ENCODE assay signal across 8 cellular contexts in genomic region chr4:183504064-183504929, GRCh38. TPM values are rescaled to one million over a fixed set of nuclear protein-coding genes. Genes with fewer than 3 reads are reported as not detected.
DNase-seq lines count a peak whose midpoint lies in the region; ATAC-seq and TF ChIP-seq lines count a peak whose summit lies in the region.

No MANE protein-coding gene starts in this region.

- dilution Hi-C loops in IMR-90 (cut with HindIII; ENCODE audit: low sequenced_read_pairs, unreplicated experiment) = no loop called here

- H3K14ac ChIP-seq in IMR-90 (replicated peaks; ENCODE audit: low read depth, low read length) = peak overlapping the region; percentile 88

- BruUV-seq in IMR-90 (replicated peaks; lab: Mats Ljungman, UMichigan) (no TSS peak), OCI-LY7 (replicated peaks; lab: Mats Ljungman, UMichigan) (no TSS peak)

- in situ Hi-C loops in IMR-90 (cut with MboI; ENCODE audit: low sequenced_read_pairs) = no loop called here

- peak overlapping the region; percentile 51; the same call in 1 of the 2 replicates for H4K5ac ChIP-seq in IMR-90 (ENCODE audit: low read depth, low read length)

- H2AFZ ChIP-seq in IMR-90 (replicated peaks; ENCODE audit: low read length, poor library complexity) (peak overlapping the region; percentile 99), OCI-LY7 (ENCODE audit: low read length) (peak overlapping the region; percentile 89; the same call in 1 of the 2 replicates)

- H3K79me2 ChIP-seq in OCI-LY7 (ENCODE audit: insufficient read depth, low read depth, low read length) = peaks cover 56% of the 10 kb centered on the region

- H2BK5ac ChIP-seq in IMR-90 (ENCODE audit: low read depth, low read length, poor library complexity, severe bottlenecking) = peak overlapping the region; percentile 66

- DNase-seq in DMS114 treated with DMSO at 0.1 percent for 48 hours (lab: John Stamatoyannopoulos, UW; ENCODE audit: unreplicated experiment) = peak; percentile 90
- DNase-seq in IMR-90 = peak; percentile 96
- peak; percentile 98 for DNase-seq in OCI-LY7 (ENCODE audit: low spot score)
- DNase-seq in activated T-cell treated with anti-CD3 and anti-CD28 coated beads for 48 hours (ENCODE audit: low read depth) = peak; percentile 99
- DNase-seq in epithelial cell of prostate (ENCODE audit: low read depth, low spot score) = peak; percentile 86
- DNase-seq in stimulated activated CD8-positive, alpha-beta memory T cell treated with anti-CD3 and anti-CD28 coated beads, Interleukin-4, amount 100 ng/mL, for 48 hours = peak; percentile 99

- H3K9me3 ChIP-seq in IMR-90 (ENCODE audit: control insufficient read depth, insufficient read depth, low read length) (no peaks in the 10 kb centered on the region), OCI-LY7 (ENCODE audit: low read length) (no peaks in the 10 kb centered on the region), mucosa of rectum (ENCODE audit: control insufficient read depth in 2 of 2, low read length in 2 of 2) (no peaks in the 10 kb centered on the region)

- H3K18ac ChIP-seq in IMR-90 (ENCODE audit: low read depth, low read length) = peak overlapping the region; percentile 67

- 0% methylated on average over 21 of the region's 106 CpGs; no CpG with 5 or more reads in 1 of the 2 experiments for WGBS in IMR-90 (ENCODE audit: extremely low coverage in 2 of 2, insufficient read length in 1 of 2), 2 experiments

- H3K27me3 ChIP-seq in IMR-90 (ENCODE audit: control insufficient read depth, insufficient read depth, low read length) = no peaks in the 10 kb centered on the region
- no peaks in the 10 kb centered on the region for H3K27me3 ChIP-seq in mucosa of rectum (ENCODE audit: control insufficient read depth in 2 of 2, insufficient read depth in 2 of 2, low read length in 2 of 2)

- intact Hi-C loops in IMR-90 (cut with micrococcal nuclease) = loop anchor here (1.0 to 2.0 kb wide), 2 partner anchors 55 to 155 kb away; partner anchors contain the start of genes RWDD4 and TRAPPC11
- intact Hi-C loops in OCI-LY7 (cut with micrococcal nuclease; ENCODE audit: unreplicated experiment) = loop anchor here (1.0 to 10.0 kb wide), 7 partner anchors 60 to 1228 kb away; partner anchors contain the start of genes CDKN2AIP, CENPU, DCTD and IRF2

- peak overlapping the region; percentile 91 for H3K4me2 ChIP-seq in IMR-90 (ENCODE audit: low read depth, low read length)
- peak overlapping the region; percentile 98 for H3K4me2 ChIP-seq in OCI-LY7 (ENCODE audit: low read length)

- 0 out of 2 replicates have a peak overlapping the region, but pooled peaks have one; percentile 10 for H2AK5ac ChIP-seq in IMR-90 (ENCODE audit: low read depth, low read length)

- peak overlapping the region; percentile 90 for H3K56ac ChIP-seq in IMR-90 (ENCODE audit: extremely low read depth, insufficient read depth, low read length)

- H3K9ac ChIP-seq in IMR-90 (ENCODE audit: low read depth, low read length) (peak overlapping the region; percentile 92), mucosa of rectum (ENCODE audit: low read depth in 1 of 2, low read length in 2 of 2) (peak overlapping the region; percentile 95)

- H3K4ac ChIP-seq in IMR-90 (ENCODE audit: low read depth, low read length) = peak overlapping the region; percentile 90

- no peaks in the 10 kb centered on the region for H3K9me2 ChIP-seq in OCI-LY7 (ENCODE audit: insufficient read depth, low read length)

- POLR2A ChIA-PET in IMR-90 (lab: Charles Lee; ENCODE audit: unreplicated experiment) (no interaction called here), OCI-LY7 (lab: Charles Lee) (interaction anchor here (1.0 to 1.9 kb wide), 4 partner anchors 12 to 153 kb away, joined by 4 to 7 read pairs (median 4); no protein-coding TSS in a partner anchor)

- TF ChIP-seq POLR2A in IMR-90 (IDR thresholded peaks at IDR 0.05; ENCODE audit: low read depth, low read length) = peak; percentile 74

- peak overlapping the region; percentile 81 for H2BK120ac ChIP-seq in IMR-90 (ENCODE audit: low read depth, low read length)

- ATAC-seq in GM21528 (IDR thresholded peaks at IDR 0.05; ENCODE audit: low FRiP score, unreplicated experiment) = peak; percentile 72
- peak; percentile 86 for ATAC-seq in IMR-90 (ENCODE audit: low read depth)

- peak overlapping the region; percentile 96 for H3K23ac ChIP-seq in IMR-90 (ENCODE audit: low read depth, low read length)

- H4K20me1 ChIP-seq in IMR-90 (ENCODE audit: insufficient read depth, low read length) (peaks cover 11% of the 10 kb centered on the region), OCI-LY7 (ENCODE audit: insufficient read depth, low read length) (peaks cover 13% of the 10 kb centered on the region; the same call in 1 of the 2 replicates)

- H3K36me3 ChIP-seq in IMR-90 (ENCODE audit: control insufficient read depth, insufficient read depth, low read length) = no peaks in the 10 kb centered on the region
- H3K36me3 ChIP-seq in OCI-LY7 (ENCODE audit: insufficient read depth, low read length) = no peaks in the 10 kb centered on the region
- H3K36me3 ChIP-seq in mucosa of rectum (ENCODE audit: control insufficient read depth in 2 of 2, insufficient read depth in 2 of 2, low read length in 2 of 2) = no peaks in the 10 kb centered on the region

- CTCF ChIA-PET in IMR-90 (lab: Yijun Ruan, JAX) (interaction anchor here (0.6 to 1.2 kb wide), 4 partner anchors 75 to 187 kb away, joined by 3 to 8 read pairs (median 4); no protein-coding TSS in a partner anchor), OCI-LY7 (lab: Charles Lee; ENCODE audit: unreplicated experiment) (no interaction called here)

- H2AK9ac ChIP-seq in IMR-90 (replicated peaks; ENCODE audit: low read depth, low read length, poor library complexity) = peak overlapping the region; percentile 97

- peak overlapping the region; percentile 50 for H4K91ac ChIP-seq in IMR-90 (ENCODE audit: insufficient read depth, low read depth, low read length)

- H4K8ac ChIP-seq in IMR-90 (ENCODE audit: low read depth in 2 of 2, low read length in 2 of 2) = peak overlapping the region; percentile 59 to 79

- 0 out of 2 replicates have a peak, but pooled peaks cover 3% of the 10 kb centered on the region for H3K9me1 ChIP-seq in IMR-90 (ENCODE audit: insufficient read depth, low read length)

- peak overlapping the region; percentile 57; the same call in 1 of the 2 replicates for H2BK20ac ChIP-seq in IMR-90 (ENCODE audit: low read depth, low read length)

- TF ChIP-seq CTCF in IMR-90 (conservative IDR thresholded peaks at IDR 0.05; ENCODE audit: low read depth, low read length) (peak; percentile 44), OCI-LY7 (conservative IDR thresholded peaks at IDR 0.05; ENCODE audit: low read length) (no peak)

- H3K27ac ChIP-seq in IMR-90 (ENCODE audit: insufficient read depth, low read length) (peak overlapping the region; percentile 92), OCI-LY7 (ENCODE audit: low read depth, low read length, poor library complexity, severe bottlenecking) (peak overlapping the region; percentile 89), epithelial cell of prostate (peak overlapping the region; percentile 95), mucosa of rectum (ENCODE audit: low read depth in 2 of 2, low read length in 2 of 2) (peak overlapping the region; percentile 99)

- TF ChIP-seq RAD21 in IMR-90 (IDR thresholded peaks at IDR 0.05; ENCODE audit: low read length) = peak; percentile 51

- peaks cover 2% of the 10 kb centered on the region; the same call in 1 of the 2 replicates for H3K4me1 ChIP-seq in IMR-90 (ENCODE audit: control insufficient read depth, insufficient read depth, low read length)
- H3K4me1 ChIP-seq in OCI-LY7 (ENCODE audit: insufficient read depth, low read length, poor library complexity, severe bottlenecking) = peaks cover 23% of the 10 kb centered on the region
- H3K4me1 ChIP-seq in mucosa of rectum (ENCODE audit: control insufficient read depth in 2 of 2, insufficient read depth in 2 of 2, low read length in 2 of 2) = peaks cover 7 to 10% of the 10 kb centered on the region in 2 donors

- H2BK15ac ChIP-seq in IMR-90 (ENCODE audit: low read depth, low read length) = no peak overlapping the region

- peaks cover 2 to 36% of the 10 kb centered on the region in 2 experiments for H3K79me1 ChIP-seq in IMR-90 (ENCODE audit: low read depth in 1 of 2, low read length in 2 of 2)

- H3K4me3 ChIP-seq in IMR-90 (ENCODE audit: insufficient read depth, low read depth, low read length) = peak overlapping the region; percentile 94
- peak overlapping the region; percentile 100 for H3K4me3 ChIP-seq in OCI-LY7 (ENCODE audit: low read depth, low read length, poor library complexity, severe bottlenecking)
- peak overlapping the region; percentile 98 for H3K4me3 ChIP-seq in mucosa of rectum (ENCODE audit: low read length in 2 of 2)

TF ChIP-seq in IMR-90, 13 proteins besides CTCF, POLR2A, EP300 and RAD21 (continues in another document):
- TF ChIP-seq NFE2L2 (IDR thresholded peaks at IDR 0.05; ENCODE audit: low read depth, low read length) (no peak), RCOR1 (IDR thresholded peaks at IDR 0.05; ENCODE audit: insufficient replicate concordance, low read length) (no peak), MAFK (IDR thresholded peaks at IDR 0.05; ENCODE audit: low read depth, low read length) (no peak), BHLHE40 (IDR thresholded peaks at IDR 0.05; ENCODE audit: low read depth, low read length) (no peak; the same call in 1 of the 2 replicates), FOS (IDR thresholded peaks at IDR 0.05; ENCODE audit: low read depth, low read length) (0 out of 2 replicates have a peak, but pooled peaks have one; percentile 9), ELK1 (IDR thresholded peaks at IDR 0.05; ENCODE audit: borderline replicate concordance, low read depth, low read length) (no peak), SMC3 (IDR thresholded peaks at IDR 0.05; ENCODE audit: low read depth, low read length) (peak; percentile 29)

RNA-seq across cellular contexts. Expression of gene ING2, which starts 0.6 kb away (rescaled TPM):
- 2.5 and 9.7 TPM in 2 replicates for total RNA-seq in IMR-90 (2012; rRNA removed)
- 7.3 and 9.5 TPM in 2 replicates for polyA plus RNA-seq in IMR-90 (2012; rRNA removed)
- 6.3 and 10.1 TPM in 2 replicates for polyA plus RNA-seq in IMR-90 (2012; cell fraction: cytosol; rRNA removed)
- 1.6 and 3.2 TPM in 2 replicates for polyA plus RNA-seq in IMR-90 (2012; cell fraction: nucleus; rRNA removed; ENCODE audit: low replicate concordance)
- 23.3 and 27.0 TPM in 2 replicates for total RNA-seq in OCI-LY7 (2014; rRNA removed; shearing (Covaris generic))
- 25.9 and 26.0 TPM in 2 replicates for total RNA-seq in OCI-LY7 (2022)

RNA-seq across cellular contexts. Expression of gene CDKN2AIP, which starts 59.9 kb away (rescaled TPM):
- total RNA-seq in IMR-90 (2012; rRNA removed) = 16.4 and 16.8 TPM in 2 replicates
- 9.0 and 11.0 TPM in 2 replicates for polyA plus RNA-seq in IMR-90 (2012; rRNA removed)
- polyA plus RNA-seq in IMR-90 (2012; cell fraction: cytosol; rRNA removed) = 3.4 and 4.4 TPM in 2 replicates
- 4.5 and 6.9 TPM in 2 replicates for polyA plus RNA-seq in IMR-90 (2012; cell fraction: nucleus; rRNA removed; ENCODE audit: low replicate concordance)
- 32.3 and 36.3 TPM in 2 replicates for total RNA-seq in OCI-LY7 (2014; rRNA removed; shearing (Covaris generic))
- total RNA-seq in OCI-LY7 (2022) = 31.2 and 33.9 TPM in 2 replicates

Comparison
In these comparisons a context has a peak if more than half of its experiments do, and no peak if none do; other contexts are left out.
1. Peak in every context shown above with its lines: DNase-seq, ATAC-seq, H3K4me3 ChIP-seq and H3K27ac ChIP-seq.